8 cellular contexts compared by ENCODE assay signal in the genomic region with DNA sequence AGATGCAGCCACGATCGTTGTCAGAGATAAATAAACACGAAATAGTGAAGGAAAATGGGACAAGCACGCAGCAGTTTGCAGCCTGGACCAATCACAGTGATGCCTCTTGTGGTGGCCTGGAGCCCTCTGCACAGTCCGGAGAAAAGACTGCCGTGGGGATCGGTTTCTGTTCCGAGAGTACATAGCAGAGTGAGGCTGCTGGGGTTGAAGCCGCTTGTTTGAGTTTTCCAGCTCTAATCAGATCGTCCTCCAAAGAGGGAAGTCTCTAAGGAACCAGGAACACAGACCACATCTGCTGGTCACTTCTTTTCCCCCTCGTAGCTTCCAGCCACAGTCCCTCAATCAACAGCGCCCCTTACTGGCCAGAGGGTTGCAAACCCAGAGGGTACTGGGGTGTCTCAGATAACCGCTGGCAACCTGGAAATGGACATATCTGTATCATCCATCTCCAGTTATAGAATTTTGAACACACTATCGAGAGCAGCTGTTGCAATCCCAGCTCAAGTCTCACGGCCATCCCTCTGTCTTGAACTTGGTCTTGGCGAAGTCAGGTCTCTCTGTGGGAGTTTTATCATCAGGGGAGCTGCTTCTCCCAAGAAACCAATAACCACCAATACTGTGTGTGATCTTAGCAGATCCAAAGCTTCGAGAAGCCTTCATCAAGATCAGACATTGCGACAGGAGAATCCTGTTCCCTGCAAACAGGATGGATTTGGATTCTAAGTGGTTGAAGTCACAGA. TPM values are rescaled to one million over a fixed set of nuclear protein-coding genes. Genes with fewer than 3 reads are reported as not detected.
DNase-seq lines count a peak whose midpoint lies in the region; ATAC-seq lines count a peak whose summit lies in the region.

No MANE protein-coding gene starts in this region.

- H3K27me3 Mint-ChIP-seq in activated T-cell treated with anti-CD3 and anti-CD28 coated beads, Interleukin-2, amount 50 U/mL, for 24 hours, result peaks cover 18% of the 10 kb centered on the region
- peaks cover 44 to 67% (median 67%) of the 10 kb centered on the region in 3 donors for H3K27me3 Mint-ChIP-seq in naive B cell

- no peak overlapping the region for H3K27ac Mint-ChIP-seq in activated T-cell treated with anti-CD3 and anti-CD28 coated beads, Interleukin-2, amount 50 U/mL, for 24 hours
- H3K27ac Mint-ChIP-seq in naive B cell, result peak overlapping the region in 1 of 6 donors; percentile 71

- peak; percentile 62 for ATAC-seq in HG02798 (IDR thresholded peaks at IDR 0.05; ENCODE audit: poor library complexity, unreplicated experiment)
- ATAC-seq in naive B cell (ENCODE audit: low read depth in 2 of 2), result peak in 1 of 2 donors; percentile 21
- no peak for ATAC-seq in GM18870 (IDR thresholded peaks at IDR 0.05; ENCODE audit: unreplicated experiment)

- H3K4me1 Mint-ChIP-seq in activated T-cell treated with anti-CD3 and anti-CD28 coated beads, Interleukin-2, amount 50 U/mL, for 24 hours (ENCODE audit: low read depth), result peaks cover 4% of the 10 kb centered on the region
- H3K4me1 Mint-ChIP-seq in naive B cell, result peaks cover 6 to 10% (median 6%) of the 10 kb centered on the region in 3 donors

- no peaks in the 10 kb centered on the region for H3K9me3 Mint-ChIP-seq in activated T-cell treated with anti-CD3 and anti-CD28 coated beads, Interleukin-2, amount 50 U/mL, for 24 hours
- no peaks in the 10 kb centered on the region for H3K9me3 Mint-ChIP-seq in naive B cell

- peak; percentile 66 for DNase-seq in DMS153 (lab: John Stamatoyannopoulos, UW)
- DNase-seq in NOMO-1 treated with dmso at 0.1 percent for 144 hours (lab: John Stamatoyannopoulos, UW; ENCODE audit: unreplicated experiment), result peak; percentile 53
- DNase-seq in activated T-cell treated with anti-CD3 and anti-CD28 coated beads, Interleukin-2, amount 50 U/mL, for 24 hours, result peak; percentile 71
- DNase-seq in fibroblast of gingiva (ENCODE audit: low read depth), result peak; percentile 42
- DNase-seq in naive B cell, result no peak
- peak; percentile 20 to 44 for DNase-seq in stimulated activated CD8-positive, alpha-beta memory T cell treated with anti-CD3 and anti-CD28 coated beads, Interleukin-7, amount 100 ng/mL, for 48 hours (ENCODE audit: extremely low read depth in 1 of 2, low read depth in 1 of 2)

- H3K4me3 Mint-ChIP-seq in activated T-cell treated with anti-CD3 and anti-CD28 coated beads, Interleukin-2, amount 50 U/mL, for 24 hours, result peak overlapping the region; percentile 67
- H3K4me3 Mint-ChIP-seq in naive B cell, result peak overlapping the region in 5 of 8 donors; percentile 1 to 45 (median 23)

- no peaks in the 10 kb centered on the region for H3K36me3 Mint-ChIP-seq in activated T-cell treated with anti-CD3 and anti-CD28 coated beads, Interleukin-2, amount 50 U/mL, for 24 hours (ENCODE audit: low read depth)
- no peaks in the 10 kb centered on the region for H3K36me3 Mint-ChIP-seq in naive B cell

RNA-seq across cellular contexts. Expression of a gene that starts 57.4 kb away (rescaled TPM):
- polyA plus RNA-seq in naive B cell (ENCODE audit: low read depth in 6 of 6), result not detected
